Comparison of ENCODE assay signal across 9 cellular contexts in genomic region chr7:104982308-104982755, GRCh38. TPM values are rescaled to one million over a fixed set of nuclear protein-coding genes. Genes with fewer than 3 reads are reported as not detected.
A peak's percentile ranks its signal among the peaks of the same experiment; 100 is the strongest.
DNase-seq lines count a peak whose midpoint lies in the region; ATAC-seq and TF ChIP-seq lines count a peak whose summit lies in the region.
"Had no signal": no experiment of that assay in that cellular context is flagged by ENCODE, and none has a peak within 500 bp of the region (broad histone marks: within the 10 kb centered on the region; RNA-seq: fewer than 3 reads in every experiment).

No MANE protein-coding gene starts in this region.

- intact Hi-C loops in IMR-90 (cut with micrococcal nuclease) (no loop called here), ascending aorta (cut with DNase I) (loop anchor here (5.0 to 10.0 kb wide), 6 partner anchors 60 to 1302 kb away; partner anchors contain the start of genes NAMPT and RINT1)

- no peak overlapping the region for H3K4me3 ChIP-seq in IMR-90 (ENCODE audit: insufficient read depth, low read depth, low read length)
- peak overlapping the region in 1 of 2 donors; percentile 65 for H3K4me3 ChIP-seq in ascending aorta
- no peak overlapping the region for H3K4me3 ChIP-seq in mucosa of stomach (ENCODE audit: low read length)

- no peak overlapping the region for H3K56ac ChIP-seq in IMR-90 (ENCODE audit: extremely low read depth, insufficient read depth, low read length)

- H3K36me3 ChIP-seq in IMR-90 (ENCODE audit: control insufficient read depth, insufficient read depth, low read length) (peaks cover 2% of the 10 kb centered on the region; the same call in 1 of the 2 replicates), ascending aorta (no peaks in the 10 kb centered on the region), mucosa of stomach (ENCODE audit: control insufficient read depth, insufficient read depth, low read length) (no peaks in the 10 kb centered on the region)

- H2BK120ac ChIP-seq in IMR-90 (ENCODE audit: low read depth, low read length) = no peak overlapping the region

- TF ChIP-seq POLR2A in IMR-90 (IDR thresholded peaks at IDR 0.05; ENCODE audit: low read depth, low read length) = no peak

- H2AK9ac ChIP-seq in IMR-90 (replicated peaks; ENCODE audit: low read depth, low read length, poor library complexity) = no peak overlapping the region

- no peaks in the 10 kb centered on the region for H3K27me3 ChIP-seq in IMR-90 (ENCODE audit: control insufficient read depth, insufficient read depth, low read length)
- H3K27me3 ChIP-seq in ascending aorta = no peaks in the 10 kb centered on the region
- H3K27me3 ChIP-seq in mucosa of stomach (ENCODE audit: control insufficient read depth, insufficient read depth, low read length) = no peaks in the 10 kb centered on the region

- H4K20me1 ChIP-seq in IMR-90 (ENCODE audit: insufficient read depth, low read length) = peaks cover 7% of the 10 kb centered on the region; the same call in 1 of the 2 replicates

- DNase-seq in IMR-90 (no peak), ascending aorta (ENCODE audit: low spot score in 2 of 2) (no peak), MV-4-11 (lab: John Stamatoyannopoulos, UW) (no peak), nucleus accumbens (lab: John Stamatoyannopoulos, UW) (no peak), omental fat pad (ENCODE audit: low spot score) (no peak)

- POLR2A ChIA-PET in IMR-90 (lab: Charles Lee; ENCODE audit: unreplicated experiment) = no interaction called here

- no peak overlapping the region for H2AFZ ChIP-seq in IMR-90 (replicated peaks; ENCODE audit: low read length, poor library complexity)

- no peak overlapping the region for H2BK15ac ChIP-seq in IMR-90 (ENCODE audit: low read depth, low read length)

- H3K9ac ChIP-seq in IMR-90 (ENCODE audit: low read depth, low read length) (no peak overlapping the region; the same call in 1 of the 2 replicates), mucosa of stomach (ENCODE audit: low read length) (peak overlapping the region; percentile 95)

- H2BK20ac ChIP-seq in IMR-90 (ENCODE audit: low read depth, low read length) = no peak overlapping the region

- H3K23ac ChIP-seq in IMR-90 (ENCODE audit: low read depth, low read length) = peak overlapping the region; percentile 49; the same call in 1 of the 2 replicates

- in situ Hi-C loops in IMR-90 (cut with MboI; ENCODE audit: low sequenced_read_pairs) = no loop called here

- H2AK5ac ChIP-seq in IMR-90 (ENCODE audit: low read depth, low read length) = peak overlapping the region; percentile 26; the same call in 1 of the 2 replicates

- no peaks in the 10 kb centered on the region for H3K9me3 ChIP-seq in IMR-90 (ENCODE audit: control insufficient read depth, insufficient read depth, low read length)
- H3K9me3 ChIP-seq in ascending aorta = no peaks in the 10 kb centered on the region
- no peaks in the 10 kb centered on the region for H3K9me3 ChIP-seq in mucosa of stomach (ENCODE audit: control insufficient read depth, low read length)

- no peak for TF ChIP-seq CTCF in 22Rv1 (IDR thresholded peaks at IDR 0.05)
- TF ChIP-seq CTCF in IMR-90 (conservative IDR thresholded peaks at IDR 0.05; ENCODE audit: low read depth, low read length) = no peak
- no peak for TF ChIP-seq CTCF in ascending aorta (IDR thresholded peaks at IDR 0.05)
- TF ChIP-seq CTCF in omental fat pad (IDR thresholded peaks at IDR 0.05) = no peak

- H4K5ac ChIP-seq in IMR-90 (ENCODE audit: low read depth, low read length) = no peak overlapping the region

- no peak overlapping the region for H4K91ac ChIP-seq in IMR-90 (ENCODE audit: insufficient read depth, low read depth, low read length)

- H3K9me1 ChIP-seq in IMR-90 (ENCODE audit: insufficient read depth, low read length) = peaks cover 6% of the 10 kb centered on the region; the same call in 1 of the 2 replicates

- dilution Hi-C loops in IMR-90 (cut with HindIII; ENCODE audit: low sequenced_read_pairs, unreplicated experiment) = no loop called here

- peak overlapping the region; percentile 60; the same call in 1 of the 2 replicates for H3K4ac ChIP-seq in IMR-90 (ENCODE audit: low read depth, low read length)

- H3K4me2 ChIP-seq in IMR-90 (ENCODE audit: low read depth, low read length) = no peak overlapping the region

- CTCF ChIA-PET in IMR-90 (lab: Yijun Ruan, JAX) = no interaction called here

- H2BK5ac ChIP-seq in IMR-90 (ENCODE audit: low read depth, low read length, poor library complexity, severe bottlenecking) = peak overlapping the region; percentile 13

- no peak for TF ChIP-seq RAD21 in IMR-90 (IDR thresholded peaks at IDR 0.05; ENCODE audit: low read length)

- no TSS peak for BruUV-seq in IMR-90 (replicated peaks; lab: Mats Ljungman, UMichigan)

- H4K8ac ChIP-seq in IMR-90 (ENCODE audit: low read depth in 2 of 2, low read length in 2 of 2) = 0 out of 4 replicates have a peak overlapping the region, but pooled peaks of 1 of the 2 experiments have one; percentile 55

- H3K18ac ChIP-seq in IMR-90 (ENCODE audit: low read depth, low read length) = no peak overlapping the region

- H3K79me1 ChIP-seq in IMR-90 (ENCODE audit: low read depth in 1 of 2, low read length in 2 of 2) = peaks cover 28 to 71% of the 10 kb centered on the region in 2 experiments

- no peak for ATAC-seq in IMR-90 (ENCODE audit: low read depth)
- no peak for ATAC-seq in GM21786 (IDR thresholded peaks at IDR 0.05; ENCODE audit: unreplicated experiment)
- no peak for ATAC-seq in omental fat pad (ENCODE audit: low FRiP score)
- ATAC-seq: activated CD4-positive, CD25-positive, alpha-beta regulatory T cell treated with anti-CD3 and anti-CD28 coated beads, Interleukin-2, amount 50 U/mL, for 24 hours had no signal

- H3K14ac ChIP-seq in IMR-90 (replicated peaks; ENCODE audit: low read depth, low read length) = no peak overlapping the region; the same call in 1 of the 2 replicates

- H3K27ac ChIP-seq in 22Rv1 = peak overlapping the region; percentile 91
- no peak overlapping the region for H3K27ac ChIP-seq in IMR-90 (ENCODE audit: insufficient read depth, low read length)
- peak overlapping the region; percentile 91 to 98 for H3K27ac ChIP-seq in ascending aorta

- peaks cover 16% of the 10 kb centered on the region for H3K4me1 ChIP-seq in IMR-90 (ENCODE audit: control insufficient read depth, insufficient read depth, low read length)
- peaks cover 6 to 50% of the 10 kb centered on the region in 2 donors for H3K4me1 ChIP-seq in ascending aorta
- peaks cover 63% of the 10 kb centered on the region for H3K4me1 ChIP-seq in mucosa of stomach (ENCODE audit: control insufficient read depth, insufficient read depth, low read length)

- no CpG with 5 or more reads among the region's 3 CpGs for WGBS in IMR-90 (ENCODE audit: extremely low coverage in 2 of 2, insufficient read length in 1 of 2), 2 experiments

TF ChIP-seq in IMR-90, 13 proteins besides CTCF, POLR2A, EP300 and RAD21:
- TF ChIP-seq FOS (IDR thresholded peaks at IDR 0.05; ENCODE audit: low read depth, low read length) (no peak), NFE2L2 (IDR thresholded peaks at IDR 0.05; ENCODE audit: low read depth, low read length) (no peak), CHD1 (IDR thresholded peaks at IDR 0.05; ENCODE audit: low read depth, low read length) (no peak), RCOR1 (IDR thresholded peaks at IDR 0.05; ENCODE audit: insufficient replicate concordance, low read length) (no peak), USF2 (IDR thresholded peaks at IDR 0.05; ENCODE audit: low read depth, low read length) (no peak), MAFK (IDR thresholded peaks at IDR 0.05; ENCODE audit: low read depth, low read length) (no peak), RFX5 (IDR thresholded peaks at IDR 0.05; ENCODE audit: low read depth, low read length) (no peak), MAZ (IDR thresholded peaks at IDR 0.05; ENCODE audit: borderline replicate concordance, low read depth, low read length) (no peak), MXI1 (IDR thresholded peaks at IDR 0.05; ENCODE audit: borderline replicate concordance, low read depth, low read length) (no peak), SMC3 (IDR thresholded peaks at IDR 0.05; ENCODE audit: low read depth, low read length) (no peak), BHLHE40 (IDR thresholded peaks at IDR 0.05; ENCODE audit: low read depth, low read length) (no peak), CEBPB (IDR thresholded peaks at IDR 0.05; ENCODE audit: low read depth, low read length) (no peak)
TF ChIP-seq in IMR-90: peak in this region for 0.

RNA-seq across cellular contexts. Expression of gene KMT2E, which starts 31.7 kb away (rescaled TPM):
- total RNA-seq in IMR-90 (2012; rRNA removed) = 79.2 and 83.3 TPM in 2 replicates
- polyA plus RNA-seq in IMR-90 (2012; rRNA removed) = 12.9 and 16.8 TPM in 2 replicates
- polyA plus RNA-seq in IMR-90 (2012; cell fraction: cytosol; rRNA removed) = 5.3 and 7.7 TPM in 2 replicates
- polyA plus RNA-seq in IMR-90 (2012; cell fraction: nucleus; rRNA removed; ENCODE audit: low replicate concordance) = 7.4 and 30.8 TPM in 2 replicates
- 43.0 TPM for total RNA-seq in ascending aorta
- 100 to 1,000 TPM in 2 of 4 donors, 10 to 100 TPM in 2; 75.3 to 124 (median 101) TPM for total RNA-seq in omental fat pad
